ENCODE assay signal across 35 cellular contexts in genomic region chr9:136179761-136180160, GRCh38. TPM values are rescaled to one million over a fixed set of nuclear protein-coding genes. Genes with fewer than 3 reads are reported as not detected.
"Had no signal": no experiment of that assay in that cellular context is flagged by ENCODE, and none has a peak within 500 bp of the region (broad histone marks: within the 10 kb centered on the region; RNA-seq: fewer than 3 reads in every experiment).

No MANE protein-coding gene starts in this region.

- H3K27ac ChIP-seq: body of pancreas, breast epithelium, Peyer's patch, RWPE1, VCaP had no signal

- H3K4me1 Mint-ChIP-seq: activated CD4-positive, alpha-beta memory T cell treated with anti-CD3 and anti-CD28 coated beads, Interleukin-2, amount 10 ng/mL, durations not matched to agents 7 days and 5 days; activated CD8-positive, alpha-beta memory T cell treated with anti-CD3 and anti-CD28 coated beads, Interleukin-2, amount 10 ng/mL, durations not matched to agents 7 days and 5 days; activated naive CD8-positive, alpha-beta T cell treated with anti-CD3 and anti-CD28 coated beads for 36 hours; activated T-helper 17 cell treated with anti-CD3 and anti-CD28 coated beads, Interleukin-2, amount 50 U/mL, for 72 hours had no signal

- H3K4me1 ChIP-seq: body of pancreas, breast epithelium, Peyer's patch had no signal

- H3K27ac Mint-ChIP-seq: activated CD4-positive, alpha-beta memory T cell treated with anti-CD3 and anti-CD28 coated beads, Interleukin-2, amount 10 ng/mL, durations not matched to agents 7 days and 5 days; activated CD8-positive, alpha-beta memory T cell treated with anti-CD3 and anti-CD28 coated beads, Interleukin-2, amount 10 ng/mL, durations not matched to agents 7 days and 5 days; activated naive CD8-positive, alpha-beta T cell treated with anti-CD3 and anti-CD28 coated beads for 36 hours; activated T-cell treated with anti-CD3 and anti-CD28 coated beads, Interleukin-2, amount 50 U/mL, for 72 hours; activated T-helper 17 cell treated with anti-CD3 and anti-CD28 coated beads, Interleukin-2, amount 50 U/mL, for 72 hours had no signal

- H3K36me3 Mint-ChIP-seq: activated CD8-positive, alpha-beta memory T cell treated with anti-CD3 and anti-CD28 coated beads, Interleukin-2, amount 10 ng/mL, durations not matched to agents 7 days and 5 days; activated naive CD8-positive, alpha-beta T cell treated with anti-CD3 and anti-CD28 coated beads for 36 hours had no signal

- H3K27me3 ChIP-seq: body of pancreas, Peyer's patch had no signal

- DNase-seq: activated CD4-positive, alpha-beta memory T cell treated with anti-CD3 and anti-CD28 coated beads, Interleukin-2, amount 10 ng/mL, durations not matched to agents 7 days and 5 days; activated CD4-positive, alpha-beta T cell treated with anti-CD3 and anti-CD28 coated beads for 1 hour; activated CD4-positive, alpha-beta T cell treated with anti-CD3 and anti-CD28 coated beads for 48 hours; activated CD4-positive, CD25-positive, alpha-beta regulatory T cell; activated CD8-positive, alpha-beta memory T cell treated with anti-CD3 and anti-CD28 coated beads for 24 hours; activated CD8-positive, alpha-beta memory T cell treated with anti-CD3 and anti-CD28 coated beads, Interleukin-2, amount 10 ng/mL, durations not matched to agents 7 days and 5 days; activated CD8-positive, alpha-beta memory T cell treated with anti-CD3 and anti-CD28 coated beads, Interleukin-2, amount 50 U/mL, for 48 hours; activated effector memory CD4-positive, alpha-beta T cell treated with anti-CD3 and anti-CD28 coated beads, Interleukin-2, amount 50 U/mL, for 16 hours; activated naive CD4-positive, alpha-beta T cell; activated naive CD4-positive, alpha-beta T cell treated with anti-CD3 and anti-CD28 coated beads, Interleukin-2, amount 50 U/mL, for 16 hours; activated naive CD8-positive, alpha-beta T cell treated with anti-CD3 and anti-CD28 coated beads for 36 hours; activated T-cell treated with anti-CD3 and anti-CD28 coated beads, Interleukin-2, amount 50 U/mL, for 1 hour; activated T-cell treated with anti-CD3 and anti-CD28 coated beads, Interleukin-2, amount 50 U/mL, for 72 hours; amygdala; body of pancreas; NCI-H1436 treated with DMSO at 0.1 percent for 48 hours; NCI-H1694 treated with DMSO at 0.1 percent for 48 hours; NCI-H2029; NCI-H345; NCI-H524 treated with DMSO at 0.1 percent for 48 hours; PC-3; Peyer's patch; Right ventricle myocardium superior; SW 1271; T-helper 1 cell; T-helper 2 cell; T-helper 9 cell had no signal

- H3K36me3 ChIP-seq: breast epithelium, Peyer's patch had no signal

- H3K4me3 Mint-ChIP-seq: activated CD4-positive, alpha-beta memory T cell treated with anti-CD3 and anti-CD28 coated beads, Interleukin-2, amount 10 ng/mL, durations not matched to agents 7 days and 5 days; activated CD8-positive, alpha-beta memory T cell treated with anti-CD3 and anti-CD28 coated beads, Interleukin-2, amount 10 ng/mL, durations not matched to agents 7 days and 5 days; activated naive CD8-positive, alpha-beta T cell treated with anti-CD3 and anti-CD28 coated beads for 36 hours; activated T-cell treated with anti-CD3 and anti-CD28 coated beads, Interleukin-2, amount 50 U/mL, for 72 hours; activated T-helper 17 cell treated with anti-CD3 and anti-CD28 coated beads, Interleukin-2, amount 50 U/mL, for 72 hours had no signal

- H3K27me3 Mint-ChIP-seq: activated CD8-positive, alpha-beta memory T cell treated with anti-CD3 and anti-CD28 coated beads, Interleukin-2, amount 10 ng/mL, durations not matched to agents 7 days and 5 days had no signal

- H3K9me3 Mint-ChIP-seq: activated CD4-positive, alpha-beta memory T cell treated with anti-CD3 and anti-CD28 coated beads, Interleukin-2, amount 10 ng/mL, durations not matched to agents 7 days and 5 days; activated naive CD8-positive, alpha-beta T cell treated with anti-CD3 and anti-CD28 coated beads for 36 hours; activated T-cell treated with anti-CD3 and anti-CD28 coated beads, Interleukin-2, amount 50 U/mL, for 72 hours; activated T-helper 17 cell treated with anti-CD3 and anti-CD28 coated beads, Interleukin-2, amount 50 U/mL, for 72 hours had no signal

- H3K4me3 ChIP-seq: body of pancreas, breast epithelium, K562, Peyer's patch had no signal

- H3K9me3 ChIP-seq: body of pancreas, breast epithelium, Peyer's patch had no signal

- ATAC-seq: activated CD8-positive, alpha-beta memory T cell treated with anti-CD3 and anti-CD28 coated beads, Interleukin-2, amount 10 ng/mL, durations not matched to agents 7 days and 5 days; activated T-cell treated with anti-CD3 and anti-CD28 coated beads, Interleukin-2, amount 50 U/mL, for 72 hours; activated T-helper 17 cell treated with anti-CD3 and anti-CD28 coated beads, Interleukin-2, amount 50 U/mL, for 72 hours; body of pancreas; K562; PC-3 had no signal

RNA-seq across cellular contexts. Expression of gene LHX3, which starts 25.2 kb away (rescaled TPM):
- total RNA-seq: activated CD8-positive, alpha-beta memory T cell treated with anti-CD3 and anti-CD28 coated beads, Interleukin-2, amount 10 ng/mL, durations not matched to agents 7 days and 5 days; activated naive CD8-positive, alpha-beta T cell treated with anti-CD3 and anti-CD28 coated beads for 36 hours; astrocyte; body of pancreas; breast epithelium; cardiac septum; M059J; PC-3; Peyer's patch; Right ventricle myocardium superior had no signal
